Comparison of ENCODE assay signal across 1 cellular context in the genomic region with DNA sequence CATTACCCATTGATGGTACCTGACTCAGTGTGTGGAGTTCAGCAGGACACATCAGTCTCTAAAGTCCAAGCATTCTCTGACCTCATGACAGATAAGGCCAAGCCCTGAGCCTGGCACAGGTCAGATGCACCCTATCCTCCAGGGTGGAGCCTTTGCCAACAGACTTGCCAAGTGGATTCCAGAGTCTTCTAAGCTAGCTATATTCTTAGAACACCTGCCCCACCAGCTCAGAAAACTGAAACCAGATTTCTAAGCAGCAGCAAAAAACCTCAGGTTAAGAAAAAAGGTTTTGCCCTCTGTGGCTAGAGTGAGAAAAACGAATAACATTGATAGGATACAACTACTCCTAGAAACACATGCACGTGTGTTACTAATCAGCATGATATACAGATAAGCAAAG.
TF ChIP-seq lines count a peak whose summit lies in the region.

No MANE protein-coding gene starts in this region.

TF ChIP-seq in K562, 482 proteins besides CTCF, POLR2A, EP300 and RAD21:
- TF ChIP-seq, protein P1, sequence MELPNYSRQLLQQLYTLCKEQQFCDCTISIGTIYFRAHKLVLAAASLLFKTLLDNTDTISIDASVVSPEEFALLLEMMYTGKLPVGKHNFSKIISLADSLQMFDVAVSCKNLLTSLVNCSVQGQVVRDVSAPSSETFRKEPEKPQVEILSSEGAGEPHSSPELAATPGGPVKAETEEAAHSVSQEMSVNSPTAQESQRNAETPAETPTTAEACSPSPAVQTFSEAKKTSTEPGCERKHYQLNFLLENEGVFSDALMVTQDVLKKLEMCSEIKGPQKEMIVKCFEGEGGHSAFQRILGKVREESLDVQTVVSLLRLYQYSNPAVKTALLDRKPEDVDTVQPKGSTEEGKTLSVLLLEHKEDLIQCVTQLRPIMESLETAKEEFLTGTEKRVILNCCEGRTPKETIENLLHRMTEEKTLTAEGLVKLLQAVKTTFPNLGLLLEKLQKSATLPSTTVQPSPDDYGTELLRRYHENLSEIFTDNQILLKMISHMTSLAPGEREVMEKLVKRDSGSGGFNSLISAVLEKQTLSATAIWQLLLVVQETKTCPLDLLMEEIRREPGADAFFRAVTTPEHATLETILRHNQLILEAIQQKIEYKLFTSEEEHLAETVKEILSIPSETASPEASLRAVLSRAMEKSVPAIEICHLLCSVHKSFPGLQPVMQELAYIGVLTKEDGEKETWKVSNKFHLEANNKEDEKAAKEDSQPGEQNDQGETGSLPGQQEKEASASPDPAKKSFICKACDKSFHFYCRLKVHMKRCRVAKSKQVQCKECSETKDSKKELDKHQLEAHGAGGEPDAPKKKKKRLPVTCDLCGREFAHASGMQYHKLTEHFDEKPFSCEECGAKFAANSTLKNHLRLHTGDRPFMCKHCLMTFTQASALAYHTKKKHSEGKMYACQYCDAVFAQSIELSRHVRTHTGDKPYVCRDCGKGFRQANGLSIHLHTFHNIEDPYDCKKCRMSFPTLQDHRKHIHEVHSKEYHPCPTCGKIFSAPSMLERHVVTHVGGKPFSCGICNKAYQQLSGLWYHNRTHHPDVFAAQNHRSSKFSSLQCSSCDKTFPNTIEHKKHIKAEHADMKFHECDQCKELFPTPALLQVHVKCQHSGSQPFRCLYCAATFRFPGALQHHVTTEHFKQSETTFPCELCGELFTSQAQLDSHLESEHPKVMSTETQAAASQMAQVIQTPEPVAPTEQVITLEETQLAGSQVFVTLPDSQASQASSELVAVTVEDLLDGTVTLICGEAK (IDR thresholded peaks at IDR 0.05), result no peak
- TF ChIP-seq, protein P1 (CRISPR knock-in tag; IDR thresholded peaks at IDR 0.05), result no peak
- TF ChIP-seq KDM5B (IDR thresholded peaks at IDR 0.05; ENCODE audit: insufficient replicate concordance, low read depth, low read length), result no peak
- TF ChIP-seq ZNF184 (CRISPR knock-in tag; IDR thresholded peaks at IDR 0.05), result no peak
- TF ChIP-seq, protein P2, sequence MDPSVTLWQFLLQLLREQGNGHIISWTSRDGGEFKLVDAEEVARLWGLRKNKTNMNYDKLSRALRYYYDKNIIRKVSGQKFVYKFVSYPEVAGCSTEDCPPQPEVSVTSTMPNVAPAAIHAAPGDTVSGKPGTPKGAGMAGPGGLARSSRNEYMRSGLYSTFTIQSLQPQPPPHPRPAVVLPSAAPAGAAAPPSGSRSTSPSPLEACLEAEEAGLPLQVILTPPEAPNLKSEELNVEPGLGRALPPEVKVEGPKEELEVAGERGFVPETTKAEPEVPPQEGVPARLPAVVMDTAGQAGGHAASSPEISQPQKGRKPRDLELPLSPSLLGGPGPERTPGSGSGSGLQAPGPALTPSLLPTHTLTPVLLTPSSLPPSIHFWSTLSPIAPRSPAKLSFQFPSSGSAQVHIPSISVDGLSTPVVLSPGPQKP (CRISPR knock-in tag; IDR thresholded peaks at IDR 0.05), result no peak
- no peak for TF ChIP-seq NCOA1 (IDR thresholded peaks at IDR 0.05; ENCODE audit: low read depth)
- TF ChIP-seq, protein P3, sequence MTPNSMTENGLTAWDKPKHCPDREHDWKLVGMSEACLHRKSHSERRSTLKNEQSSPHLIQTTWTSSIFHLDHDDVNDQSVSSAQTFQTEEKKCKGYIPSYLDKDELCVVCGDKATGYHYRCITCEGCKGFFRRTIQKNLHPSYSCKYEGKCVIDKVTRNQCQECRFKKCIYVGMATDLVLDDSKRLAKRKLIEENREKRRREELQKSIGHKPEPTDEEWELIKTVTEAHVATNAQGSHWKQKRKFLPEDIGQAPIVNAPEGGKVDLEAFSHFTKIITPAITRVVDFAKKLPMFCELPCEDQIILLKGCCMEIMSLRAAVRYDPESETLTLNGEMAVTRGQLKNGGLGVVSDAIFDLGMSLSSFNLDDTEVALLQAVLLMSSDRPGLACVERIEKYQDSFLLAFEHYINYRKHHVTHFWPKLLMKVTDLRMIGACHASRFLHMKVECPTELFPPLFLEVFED (CRISPR knock-in tag; conservative IDR thresholded peaks at IDR 0.05), result no peak
- TF ChIP-seq, protein P4, sequence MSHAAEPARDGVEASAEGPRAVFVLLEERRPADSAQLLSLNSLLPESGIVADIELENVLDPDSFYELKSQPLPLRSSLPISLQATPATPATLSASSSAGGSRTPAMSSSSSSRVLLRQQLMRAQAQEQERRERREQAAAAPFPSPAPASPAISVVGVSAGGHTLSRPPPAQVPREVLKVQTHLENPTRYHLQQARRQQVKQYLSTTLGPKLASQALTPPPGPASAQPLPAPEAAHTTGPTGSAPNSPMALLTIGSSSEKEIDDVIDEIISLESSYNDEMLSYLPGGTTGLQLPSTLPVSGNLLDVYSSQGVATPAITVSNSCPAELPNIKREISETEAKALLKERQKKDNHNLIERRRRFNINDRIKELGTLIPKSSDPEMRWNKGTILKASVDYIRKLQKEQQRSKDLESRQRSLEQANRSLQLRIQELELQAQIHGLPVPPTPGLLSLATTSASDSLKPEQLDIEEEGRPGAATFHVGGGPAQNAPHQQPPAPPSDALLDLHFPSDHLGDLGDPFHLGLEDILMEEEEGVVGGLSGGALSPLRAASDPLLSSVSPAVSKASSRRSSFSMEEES (CRISPR knock-in tag; IDR thresholded peaks at IDR 0.05), result no peak
- TF ChIP-seq, protein P5, sequence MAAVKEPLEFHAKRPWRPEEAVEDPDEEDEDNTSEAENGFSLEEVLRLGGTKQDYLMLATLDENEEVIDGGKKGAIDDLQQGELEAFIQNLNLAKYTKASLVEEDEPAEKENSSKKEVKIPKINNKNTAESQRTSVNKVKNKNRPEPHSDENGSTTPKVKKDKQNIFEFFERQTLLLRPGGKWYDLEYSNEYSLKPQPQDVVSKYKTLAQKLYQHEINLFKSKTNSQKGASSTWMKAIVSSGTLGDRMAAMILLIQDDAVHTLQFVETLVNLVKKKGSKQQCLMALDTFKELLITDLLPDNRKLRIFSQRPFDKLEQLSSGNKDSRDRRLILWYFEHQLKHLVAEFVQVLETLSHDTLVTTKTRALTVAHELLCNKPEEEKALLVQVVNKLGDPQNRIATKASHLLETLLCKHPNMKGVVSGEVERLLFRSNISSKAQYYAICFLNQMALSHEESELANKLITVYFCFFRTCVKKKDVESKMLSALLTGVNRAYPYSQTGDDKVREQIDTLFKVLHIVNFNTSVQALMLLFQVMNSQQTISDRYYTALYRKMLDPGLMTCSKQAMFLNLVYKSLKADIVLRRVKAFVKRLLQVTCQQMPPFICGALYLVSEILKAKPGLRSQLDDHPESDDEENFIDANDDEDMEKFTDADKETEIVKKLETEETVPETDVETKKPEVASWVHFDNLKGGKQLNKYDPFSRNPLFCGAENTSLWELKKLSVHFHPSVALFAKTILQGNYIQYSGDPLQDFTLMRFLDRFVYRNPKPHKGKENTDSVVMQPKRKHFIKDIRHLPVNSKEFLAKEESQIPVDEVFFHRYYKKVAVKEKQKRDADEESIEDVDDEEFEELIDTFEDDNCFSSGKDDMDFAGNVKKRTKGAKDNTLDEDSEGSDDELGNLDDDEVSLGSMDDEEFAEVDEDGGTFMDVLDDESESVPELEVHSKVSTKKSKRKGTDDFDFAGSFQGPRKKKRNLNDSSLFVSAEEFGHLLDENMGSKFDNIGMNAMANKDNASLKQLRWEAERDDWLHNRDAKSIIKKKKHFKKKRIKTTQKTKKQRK (IDR thresholded peaks at IDR 0.05; ENCODE audit: borderline replicate concordance, low read depth, low read length), result no peak
- no peak for TF ChIP-seq TOE1 (IDR thresholded peaks at IDR 0.05; ENCODE audit: borderline replicate concordance)
- TF ChIP-seq TOE1 (CRISPR knock-in tag; IDR thresholded peaks at IDR 0.05; ENCODE audit: borderline replicate concordance, low read depth), result no peak
- TF ChIP-seq, protein P6, sequence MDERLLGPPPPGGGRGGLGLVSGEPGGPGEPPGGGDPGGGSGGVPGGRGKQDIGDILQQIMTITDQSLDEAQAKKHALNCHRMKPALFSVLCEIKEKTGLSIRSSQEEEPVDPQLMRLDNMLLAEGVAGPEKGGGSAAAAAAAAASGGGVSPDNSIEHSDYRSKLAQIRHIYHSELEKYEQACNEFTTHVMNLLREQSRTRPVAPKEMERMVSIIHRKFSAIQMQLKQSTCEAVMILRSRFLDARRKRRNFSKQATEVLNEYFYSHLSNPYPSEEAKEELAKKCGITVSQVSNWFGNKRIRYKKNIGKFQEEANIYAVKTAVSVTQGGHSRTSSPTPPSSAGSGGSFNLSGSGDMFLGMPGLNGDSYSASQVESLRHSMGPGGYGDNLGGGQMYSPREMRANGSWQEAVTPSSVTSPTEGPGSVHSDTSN (CRISPR knock-in tag; IDR thresholded peaks at IDR 0.05; ENCODE audit: low read depth), result no peak
- TF ChIP-seq, protein P6 (tag; conservative IDR thresholded peaks at IDR 0.05; ENCODE audit: low read depth), result no peak
